ENCODE assay signal across 7 cellular contexts in genomic region chr12:122584177-122584576, GRCh38.
"Had no signal": no experiment of that assay in that cellular context is flagged by ENCODE, and none has a peak within 500 bp of the region (broad histone marks: within the 10 kb centered on the region; RNA-seq: fewer than 3 reads in every experiment).

No MANE protein-coding gene starts in this region.

- H3K27ac ChIP-seq: GM23248 had no signal

- H3K4me1 ChIP-seq: HAP-1 had no signal

- DNase-seq: GM23248, GOT3, H7, HFFc6 had no signal

- H3K9me3 Mint-ChIP-seq: HFFc6 had no signal

- H3K9ac ChIP-seq: GM23248 had no signal

- H3K27ac Mint-ChIP-seq: HFFc6 had no signal

- H3K4me3 ChIP-seq: GM23248, HAP-1, K562 had no signal

- H3K4me3 Mint-ChIP-seq: HFFc6 had no signal

- H2AFZ ChIP-seq: GM23248 had no signal

- ATAC-seq: HCT116, K562 had no signal

- H3K9me3 ChIP-seq: HAP-1 had no signal
